In the genomic region with DNA sequence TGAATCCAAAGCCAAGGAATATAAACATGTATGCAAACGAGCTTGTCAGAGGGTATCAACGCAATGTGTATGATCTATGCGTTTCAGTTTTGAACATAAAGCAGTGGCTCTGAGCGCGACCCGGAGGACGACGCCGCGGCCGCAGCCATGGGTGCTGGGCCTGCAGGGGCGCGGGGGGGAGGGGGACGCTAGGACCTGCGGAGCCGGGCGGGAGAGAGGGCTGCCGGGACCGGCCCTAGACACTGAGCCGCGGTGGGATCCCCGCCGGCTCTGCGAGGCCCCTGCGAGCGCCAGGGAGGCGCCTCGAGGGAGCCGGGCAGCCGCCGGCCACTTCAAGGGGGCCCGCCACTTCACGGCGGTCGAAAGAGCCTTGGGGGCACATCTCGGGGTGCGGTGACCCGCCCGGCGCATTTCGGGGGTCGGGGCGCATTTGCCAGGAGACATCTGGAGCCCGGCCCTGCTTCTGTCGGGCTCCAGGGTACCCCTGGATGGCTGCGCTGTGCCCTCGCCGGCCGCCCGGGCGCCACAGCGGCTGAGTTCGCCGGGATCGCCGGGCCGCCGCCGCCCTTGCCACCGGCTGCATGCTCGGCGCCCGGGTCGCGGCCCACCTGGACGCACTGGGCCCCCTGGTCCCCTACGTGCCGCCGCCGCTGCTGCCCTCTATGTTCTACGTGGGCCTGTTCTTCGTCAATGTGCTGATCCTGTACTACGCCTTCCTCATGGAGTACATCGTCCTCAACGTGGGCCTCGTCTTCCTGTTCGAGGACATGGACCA, we compare ENCODE assay signal across 8 cellular contexts.
DNase-seq lines count a peak whose midpoint lies in the region; ATAC-seq, FAIRE-seq and TF ChIP-seq lines count a peak whose summit lies in the region.
"Not testable (repeated sequence)": the region's sequence is repeated elsewhere in the genome, so short reads cannot be mapped to it uniquely, and the experiment has no call there.

No MANE protein-coding gene starts in this region.

- TF ChIP-seq RAD21 in SK-N-SH (IDR thresholded peaks at IDR 0.05; ENCODE audit: low read length): not testable (repeated sequence)

- H3K4me2 ChIP-seq in SK-N-SH: not testable (repeated sequence)

- not testable (repeated sequence) for DNase-seq in CD4-positive, CD25-positive, alpha-beta regulatory T cell; esophagus squamous epithelium (lab: John Stamatoyannopoulos, UW); kidney epithelial cell (ENCODE audit: low read depth); stomach
- peak; percentile 1 for DNase-seq in HK-2 (ENCODE audit: unreplicated experiment)
- DNase-seq in SK-N-SH: peak; percentile 36
- peak in 1 of 7 donors; percentile 5 for DNase-seq in adrenal gland
- DNase-seq in pancreas: peak in 2 of 6 donors; percentile 41 to 62

- not testable (repeated sequence) for H3K36me3 ChIP-seq in CD4-positive, CD25-positive, alpha-beta regulatory T cell (ENCODE audit: control insufficient read depth, insufficient read depth, low read length); SK-N-SH (replicated peaks in 1 of 2; ENCODE audit: control insufficient read depth in 1 of 2, insufficient read depth in 2 of 2, low read length in 1 of 2); adrenal gland (replicated peaks in 1 of 2); esophagus squamous epithelium; kidney epithelial cell (ENCODE audit: control insufficient read depth, insufficient read depth, low read length); pancreas; stomach

- not testable (repeated sequence) for H4K20me1 ChIP-seq in SK-N-SH (ENCODE audit: insufficient read depth)

- not testable (repeated sequence) for H3F3A ChIP-seq in SK-N-SH (replicated peaks; ENCODE audit: insufficient read depth)

- H2AFZ ChIP-seq in SK-N-SH (ENCODE audit: low read depth): not testable (repeated sequence)

- not testable (repeated sequence) for TF ChIP-seq CTCF in SK-N-SH (IDR thresholded peaks at IDR 0.05); adrenal gland (IDR thresholded peaks at IDR 0.05); esophagus squamous epithelium (IDR thresholded peaks at IDR 0.05); kidney epithelial cell (IDR thresholded peaks at IDR 0.05; ENCODE audit: insufficient read depth, low read length, poor library complexity, severe bottlenecking); pancreas (IDR thresholded peaks at IDR 0.05); stomach (IDR thresholded peaks at IDR 0.05)

- H3K36me3 Mint-ChIP-seq in CD4-positive, CD25-positive, alpha-beta regulatory T cell: not testable (repeated sequence)

- not testable (repeated sequence) for H3K9me3 Mint-ChIP-seq in CD4-positive, CD25-positive, alpha-beta regulatory T cell

- not testable (repeated sequence) for FAIRE-seq in pancreas (lab: Jason Lieb, UNC)

- intact Hi-C loops in adrenal gland (cut with DNase I); esophagus squamous epithelium (cut with DNase I); pancreas (cut with DNase I); stomach (cut with DNase I; ENCODE audit: low total_unique reads): not testable (repeated sequence)

- not testable (repeated sequence) for TF ChIP-seq POLR2A in adrenal gland (IDR thresholded peaks at IDR 0.05); esophagus squamous epithelium (IDR thresholded peaks at IDR 0.05); stomach (IDR thresholded peaks at IDR 0.05)

- ATAC-seq in CD4-positive, CD25-positive, alpha-beta regulatory T cell (ENCODE audit: low read depth in 2 of 2): peak; percentile 14 to 31
- ATAC-seq in pancreas: peak in 3 of 4 donors; percentile 60 to 77 (median 72)

- H3K79me2 ChIP-seq in SK-N-SH (ENCODE audit: insufficient read depth): not testable (repeated sequence)

- not testable (repeated sequence) for TF ChIP-seq EP300 in SK-N-SH (IDR thresholded peaks at IDR 0.05; ENCODE audit: borderline replicate concordance in 1 of 2, low read depth in 1 of 2, low read length in 1 of 2); stomach (IDR thresholded peaks at IDR 0.05)

- POLR2A ChIA-PET in SK-N-SH (lab: Yijun Ruan, JAX): not testable (repeated sequence)

- not testable (repeated sequence) for H3K9me2 ChIP-seq in SK-N-SH

- H3K9ac ChIP-seq in SK-N-SH: not testable (repeated sequence)

- H3K4me1 Mint-ChIP-seq in CD4-positive, CD25-positive, alpha-beta regulatory T cell: not testable (repeated sequence)

- CTCF ChIA-PET in SK-N-SH (lab: Yijun Ruan, JAX): not testable (repeated sequence)

- H3K27me3 ChIP-seq in CD4-positive, CD25-positive, alpha-beta regulatory T cell (ENCODE audit: control insufficient read depth, insufficient read depth, low read length); adrenal gland; kidney epithelial cell (ENCODE audit: control insufficient read depth, insufficient read depth, low read length); pancreas: not testable (repeated sequence)
- H3K27me3 ChIP-seq in SK-N-SH (ENCODE audit: insufficient read depth) (peaks cover 15% of the 10 kb centered on the region; the same call in 1 of the 2 replicates), esophagus squamous epithelium (peaks cover 0 to 34% (median 0%) of the 10 kb centered on the region in 4 donors), stomach (peaks cover 0 to 18% (median 12%) of the 10 kb centered on the region in 3 donors)

- peak overlapping the region in 2 of 4 donors; percentile 60 to 67 for H3K4me3 Mint-ChIP-seq in CD4-positive, CD25-positive, alpha-beta regulatory T cell

- WGBS in SK-N-SH (ENCODE audit: low lambda C conversion rate): 21% methylated on average over 18 of the region's 77 CpGs
- WGBS in adrenal gland, 4 donors: 2 to 4% (median 3%) methylated on average over 15 to 59 of the region's 77 CpGs
- WGBS in esophagus squamous epithelium, 2 donors: 0 to 17% methylated on average over 2 to 3 of the region's 77 CpGs
- 5% methylated on average over 41 to 65 of the region's 77 CpGs for WGBS in pancreas, 2 donors
- WGBS in stomach, 5 donors: 3 to 7% (median 5%) methylated on average over 6 to 60 of the region's 77 CpGs

- H3K9me3 ChIP-seq in CD4-positive, CD25-positive, alpha-beta regulatory T cell (ENCODE audit: control insufficient read depth in 2 of 2, low read length in 2 of 2); SK-N-SH; adrenal gland (replicated peaks in 1 of 3); esophagus squamous epithelium; pancreas; stomach: not testable (repeated sequence)

- not testable (repeated sequence) for H3K27ac ChIP-seq in CD4-positive, CD25-positive, alpha-beta regulatory T cell (ENCODE audit: insufficient read depth, low read length, poor library complexity, severe bottlenecking); SK-N-SH (ENCODE audit: low read depth in 2 of 2, low read length in 1 of 2); esophagus squamous epithelium; pancreas
- peak overlapping the region in 4 of 5 donors; percentile 35 to 88 (median 82) for H3K27ac ChIP-seq in adrenal gland
- H3K27ac ChIP-seq in stomach: peak overlapping the region in 2 of 5 donors; percentile 33 to 72

- H3K4me3 ChIP-seq in CD4-positive, CD25-positive, alpha-beta regulatory T cell (ENCODE audit: low read depth, low read length); SK-N-SH (ENCODE audit: low read depth in 2 of 2, low read length in 1 of 2): not testable (repeated sequence)
- peak overlapping the region in 2 of 4 donors; percentile 26 to 65 for H3K4me3 ChIP-seq in adrenal gland
- peak overlapping the region in 3 of 4 donors; percentile 27 to 57 (median 28) for H3K4me3 ChIP-seq in esophagus squamous epithelium
- H3K4me3 ChIP-seq in kidney epithelial cell (ENCODE audit: low read depth, low read length): peak overlapping the region; percentile 27
- H3K4me3 ChIP-seq in pancreas: peak overlapping the region in 2 of 4 donors; percentile 14 to 38
- H3K4me3 ChIP-seq in stomach: peak overlapping the region; percentile 36 to 46 (median 40)

- not testable (repeated sequence) for H3K27ac Mint-ChIP-seq in CD4-positive, CD25-positive, alpha-beta regulatory T cell

- peaks cover 34% of the 10 kb centered on the region for H3K27me3 Mint-ChIP-seq in CD4-positive, CD25-positive, alpha-beta regulatory T cell

- H3K4me1 ChIP-seq in CD4-positive, CD25-positive, alpha-beta regulatory T cell (ENCODE audit: control insufficient read depth, insufficient read depth, low read length, poor library complexity, severe bottlenecking); SK-N-SH (ENCODE audit: control insufficient read depth in 1 of 2, insufficient read depth in 2 of 2, low read depth in 1 of 2, low read length in 1 of 2); adrenal gland (replicated peaks in 1 of 2); esophagus squamous epithelium; pancreas; stomach: not testable (repeated sequence)
